In genomic region chr22:33918676-33919590, GRCh38 we compare ENCODE assay signal across 8 cellular contexts. TPM values are rescaled to one million over a fixed set of nuclear protein-coding genes. Genes with fewer than 3 reads are reported as not detected.
A peak's percentile ranks its signal among the peaks of the same experiment; 100 is the strongest.
DNase-seq lines count a peak whose midpoint lies in the region; ATAC-seq and TF ChIP-seq lines count a peak whose summit lies in the region.

No MANE protein-coding gene starts in this region.

- no peaks in the 10 kb centered on the region for H3K9me3 ChIP-seq in heart left ventricle
- no peaks in the 10 kb centered on the region for H3K9me3 ChIP-seq in tibial nerve

- H3K4me3 ChIP-seq in heart left ventricle (peak overlapping the region; percentile 71 to 97 (median 84)), brain microvascular endothelial cell (ENCODE audit: low read depth, low read length) (peak overlapping the region; percentile 59), lower leg skin (ENCODE audit: low read depth, poor library complexity, severe bottlenecking) (peak overlapping the region; percentile 65), tibial nerve (peak overlapping the region; percentile 52 to 89 (median 76))

- H3K4me1 ChIP-seq in heart left ventricle, result peaks cover 0 to 63% (median 28%) of the 10 kb centered on the region in 12 donors
- peaks cover 0 to 36% (median 7%) of the 10 kb centered on the region in 4 donors for H3K4me1 ChIP-seq in tibial nerve

- H3K27me3 ChIP-seq in heart left ventricle (peaks cover 0 to 28% (median 0%) of the 10 kb centered on the region in 9 donors), brain microvascular endothelial cell (replicated peaks) (no peaks in the 10 kb centered on the region), tibial nerve (no peaks in the 10 kb centered on the region)

- TF ChIP-seq CTCF in heart left ventricle (IDR thresholded peaks at IDR 0.05) (no peak), brain microvascular endothelial cell (IDR thresholded peaks at IDR 0.05; ENCODE audit: low read depth, low read length, missing control alignments) (no peak), lower leg skin (IDR thresholded peaks at IDR 0.05) (no peak), tibial nerve (IDR thresholded peaks at IDR 0.05) (no peak)

- TF ChIP-seq EP300 in tibial nerve (IDR thresholded peaks at IDR 0.05), result peak in 1 of 2 donors; percentile 7

- in situ Hi-C loops in brain microvascular endothelial cell (cut with HindIII; ENCODE audit: low pct_ligation_motif_present, low sequenced_read_pairs), result no loop called here

- intact Hi-C loops in heart left ventricle (cut with DNase I), result loop anchor here in 9 of 10 donors (5.0 to 10.0 kb wide), 9 partner anchors 47 to 404 kb away; no protein-coding TSS in a partner anchor
- intact Hi-C loops in Right ventricle myocardium inferior (cut with DNase I), result no loop called here
- intact Hi-C loops in lower leg skin (cut with DNase I; ENCODE audit: low total_unique reads), result no loop called here

- H3K36me3 ChIP-seq in heart left ventricle (no peaks in the 10 kb centered on the region), brain microvascular endothelial cell (replicated peaks) (no peaks in the 10 kb centered on the region), tibial nerve (no peaks in the 10 kb centered on the region)

- peak in 1 of 4 donors; percentile 4 for ATAC-seq in heart left ventricle
- no peak for ATAC-seq in Right ventricle myocardium inferior

- peak overlapping the region in 10 of 12 donors; percentile 66 to 91 (median 84) for H3K27ac ChIP-seq in heart left ventricle
- no peak overlapping the region for H3K27ac ChIP-seq in brain microvascular endothelial cell
- peak overlapping the region in 2 of 4 donors; percentile 64 to 87 for H3K27ac ChIP-seq in tibial nerve

- DNase-seq in heart left ventricle (no peak), Right ventricle myocardium inferior (ENCODE audit: missing footprints) (no peak), brain microvascular endothelial cell (no peak), lower leg skin (ENCODE audit: low spot score in 2 of 2) (peak in 1 of 2 donors; percentile 26), tibial nerve (ENCODE audit: low spot score in 2 of 2) (no peak), AML-193 (lab: John Stamatoyannopoulos, UW) (no peak), DMS 273 (lab: John Stamatoyannopoulos, UW; ENCODE audit: unreplicated experiment) (no peak), T1000 (lab: John Stamatoyannopoulos, UW) (no peak)

- WGBS in heart left ventricle, 4 donors, result 31 to 39% (median 37%) methylated on average over 13 of the region's 13 CpGs
- WGBS in lower leg skin, 2 donors, result 43 to 45% methylated on average over 13 of the region's 13 CpGs
- WGBS in tibial nerve, 2 donors, result 44 to 47% methylated on average over 13 of the region's 13 CpGs

- no peak for TF ChIP-seq POLR2A in heart left ventricle (IDR thresholded peaks at IDR 0.05)
- TF ChIP-seq POLR2A in lower leg skin (IDR thresholded peaks at IDR 0.05), result no peak
- TF ChIP-seq POLR2A in tibial nerve (IDR thresholded peaks at IDR 0.05), result no peak

RNA-seq across cellular contexts. Expression of gene LARGE1, which starts 1.3 kb away (rescaled TPM):
- total RNA-seq in heart left ventricle (100 to 1,000 TPM in 8 of 9 donors, 10 to 100 TPM in 1; 92.9 to 211 (median 132) TPM), Right ventricle myocardium inferior (152 TPM), lower leg skin (10 to 100 TPM; 11.8 to 33.2 (median 22.6) TPM), tibial nerve (10 to 100 TPM; 24.9 to 51.0 (median 32.7) TPM)
- 10 to 100 TPM; 31.2 to 74.6 TPM for polyA plus RNA-seq in heart left ventricle

Comparison
In these comparisons a context has a peak if more than half of its experiments do, and no peak if none do; other contexts are left out.
1. intact Hi-C loops: an anchor here in heart left ventricle (5.0 to 10.0 kb wide); none called in Right ventricle myocardium inferior and lower leg skin.